Comparison of ENCODE assay signal across 21 cellular contexts in genomic region chr17:62780951-62781350, GRCh38. TPM values are rescaled to one million over a fixed set of nuclear protein-coding genes. Genes with fewer than 3 reads are reported as not detected.
DNase-seq lines count a peak whose midpoint lies in the region; ATAC-seq, FAIRE-seq and TF ChIP-seq lines count a peak whose summit lies in the region.
"Had no signal": no experiment of that assay in that cellular context is flagged by ENCODE, and none has a peak within 500 bp of the region (broad histone marks: within the 10 kb centered on the region; RNA-seq: fewer than 3 reads in every experiment).

No MANE protein-coding gene starts in this region.

- no peaks in the 10 kb centered on the region for H4K20me1 ChIP-seq in GM23338 (replicated peaks; ENCODE audit: insufficient read depth)
- no peaks in the 10 kb centered on the region for H4K20me1 ChIP-seq in keratinocyte (ENCODE audit: control insufficient read depth, extremely low read depth, insufficient read depth, low read length)

- TF ChIP-seq EP300 in stomach (IDR thresholded peaks at IDR 0.05) = no peak

- intact Hi-C loops in stomach (cut with DNase I; ENCODE audit: low total_unique reads) = no loop called here

- ATAC-seq in GM23338 = no peak
- no peak for ATAC-seq in HG02973 (IDR thresholded peaks at IDR 0.05; ENCODE audit: unreplicated experiment)
- ATAC-seq: effector memory CD8-positive, alpha-beta T cell; mucosa of descending colon; right cardiac atrium had no signal

- H3K27me3 Mint-ChIP-seq in GM23338 (ENCODE audit: insufficient read depth, low read depth, poor library complexity) = peaks cover 6% of the 10 kb centered on the region

- H3K36me3 Mint-ChIP-seq in GM23338 (ENCODE audit: low read depth) = peaks cover 7% of the 10 kb centered on the region; the same call in 1 of the 3 replicates

- dilution Hi-C loops in keratinocyte (cut with MboI; ENCODE audit: extremely low pct_ligation_motif_present, low sequenced_read_pairs) = no loop called here

- H3K27ac ChIP-seq in GM23338 (ENCODE audit: low read depth) (no peak overlapping the region), keratinocyte (ENCODE audit: control insufficient read depth, insufficient read depth, low read length) (peak overlapping the region; percentile 6), stomach (peak overlapping the region in 4 of 5 donors; percentile 29 to 76 (median 54))
- H3K27ac ChIP-seq: adrenal gland, KMS-11 had no signal

- H3K27ac Mint-ChIP-seq in GM23338 = no peak overlapping the region
- H3K27ac Mint-ChIP-seq: effector memory CD8-positive, alpha-beta T cell had no signal

- H3F3A ChIP-seq in GM23338 (replicated peaks; ENCODE audit: low read depth) = no peaks in the 10 kb centered on the region

- 0 out of 2 replicates have a peak overlapping the region, but pooled peaks have one; percentile 14 for H2AFZ ChIP-seq in GM23338
- no peak overlapping the region for H2AFZ ChIP-seq in keratinocyte (ENCODE audit: control insufficient read depth, low read length)
- H2AFZ ChIP-seq: hepatocyte had no signal

- 79 to 97% (median 90%) methylated on average over 6 of the region's 6 CpGs for WGBS in stomach, 5 donors

- peaks cover 13% of the 10 kb centered on the region; the same call in 2 of the 3 replicates for H3K9me3 Mint-ChIP-seq in GM23338

- no peaks in the 10 kb centered on the region for H3K79me2 ChIP-seq in GM23338 (replicated peaks; ENCODE audit: insufficient read depth)
- no peaks in the 10 kb centered on the region for H3K79me2 ChIP-seq in keratinocyte (ENCODE audit: control insufficient read depth, insufficient read depth, low read length)
- H3K79me2 ChIP-seq: hepatocyte had no signal

- no peak for FAIRE-seq in keratinocyte (lab: Jason Lieb, UNC)
- FAIRE-seq: GM19239, kidney had no signal

- no peak for TF ChIP-seq CTCF in GM23338 (conservative IDR thresholded peaks at IDR 0.05; ENCODE audit: low read depth in 2 of 2)
- no peak for TF ChIP-seq CTCF in keratinocyte (optimal IDR thresholded peaks at IDR 0.05 in 1 of 3, IDR thresholded peaks at IDR 0.05 in 1 of 3, conservative IDR thresholded peaks at IDR 0.05 in 1 of 3; ENCODE audit: extremely low read depth in 1 of 3, insufficient read depth in 2 of 3, low read length in 3 of 3)
- TF ChIP-seq CTCF in stomach (IDR thresholded peaks at IDR 0.05) = no peak

- H3K4me1 ChIP-seq in GM23338 (ENCODE audit: insufficient read depth) (no peaks in the 10 kb centered on the region), keratinocyte (ENCODE audit: control insufficient read depth, extremely low read depth, insufficient read depth, low read length) (peaks cover 41% of the 10 kb centered on the region), stomach (peaks cover 6 to 31% (median 13%) of the 10 kb centered on the region in 4 donors)
- H3K4me1 ChIP-seq: adrenal gland had no signal

- no peak for DNase-seq in GM23338 (ENCODE audit: low spot score)
- DNase-seq in astrocyte of the hippocampus (ENCODE audit: low read depth, low spot score) = peak; percentile 75
- no peak for DNase-seq in keratinocyte (ENCODE audit: low read depth, low spot score)
- no peak for DNase-seq in stomach
- no peak for DNase-seq in SHP77 (lab: John Stamatoyannopoulos, UW)
- DNase-seq in GF-D8 (lab: John Stamatoyannopoulos, UW) = no peak
- DNase-seq in COLO829 (ENCODE audit: low spot score) = no peak
- DNase-seq: effector memory CD8-positive, alpha-beta T cell; H7; mucosa of descending colon; NCI-H1105; right cardiac atrium; SK-N-SH; stimulated activated naive CD4-positive, alpha-beta T cell treated with Interleukin-2 at 50 U/mL for 16 hours; T-helper 9 cell had no signal

- no peak overlapping the region for H3K9ac ChIP-seq in keratinocyte (ENCODE audit: control insufficient read depth, extremely low read depth, insufficient read depth, low read length)
- H3K9ac ChIP-seq: KMS-11, SK-N-SH had no signal

- peaks cover 8% of the 10 kb centered on the region for H3K4me1 Mint-ChIP-seq in GM23338

- H3K9me3 ChIP-seq in keratinocyte (ENCODE audit: control insufficient read depth, low read depth, low read length) (no peaks in the 10 kb centered on the region), stomach (peaks cover 0 to 9% (median 2%) of the 10 kb centered on the region in 4 donors)
- H3K9me3 ChIP-seq: adrenal gland, SK-N-SH had no signal

- no peak overlapping the region for H3K4me2 ChIP-seq in GM23338
- no peak overlapping the region for H3K4me2 ChIP-seq in keratinocyte (ENCODE audit: control insufficient read depth, extremely low read depth, insufficient read depth, low read depth, low read length)
- H3K4me2 ChIP-seq: hepatocyte, KMS-11, SK-N-SH had no signal

- H3K4me3 Mint-ChIP-seq in GM23338 = no peak overlapping the region
- H3K4me3 Mint-ChIP-seq: effector memory CD8-positive, alpha-beta T cell had no signal

- no peak overlapping the region for H3K4me3 ChIP-seq in GM23338
- no peak overlapping the region for H3K4me3 ChIP-seq in keratinocyte (ENCODE audit: control insufficient read depth in 2 of 3, extremely low read depth in 1 of 3, insufficient read depth in 2 of 3, low read depth in 1 of 3, low read length in 3 of 3)
- H3K4me3 ChIP-seq in stomach = no peak overlapping the region
- H3K4me3 ChIP-seq: adrenal gland, hepatocyte, mucosa of descending colon had no signal

- H3K36me3 ChIP-seq in GM23338 (ENCODE audit: insufficient read depth) (no peaks in the 10 kb centered on the region), keratinocyte (ENCODE audit: control insufficient read depth in 2 of 2, extremely low read depth in 1 of 2, insufficient read depth in 2 of 2, low read length in 2 of 2) (no peaks in the 10 kb centered on the region), stomach (no peaks in the 10 kb centered on the region)
- H3K36me3 ChIP-seq: adrenal gland had no signal

- H3K27me3 ChIP-seq in GM23338 (ENCODE audit: insufficient read depth) = no peaks in the 10 kb centered on the region
- H3K27me3 ChIP-seq in keratinocyte (ENCODE audit: control insufficient read depth, extremely low read depth, insufficient read depth, low read length) = no peaks in the 10 kb centered on the region
- no peaks in the 10 kb centered on the region for H3K27me3 ChIP-seq in stomach
- H3K27me3 ChIP-seq: adrenal gland, hepatocyte had no signal

- no peaks in the 10 kb centered on the region for H3K9me2 ChIP-seq in GM23338 (ENCODE audit: insufficient read depth)
- H3K9me2 ChIP-seq: SK-N-SH had no signal

- TF ChIP-seq POLR2A in stomach (IDR thresholded peaks at IDR 0.05) = no peak

- no peaks in the 10 kb centered on the region for H3K9me1 ChIP-seq in keratinocyte (ENCODE audit: control insufficient read depth, extremely low read depth, insufficient read depth, low read length)

TF ChIP-seq in GM23338, 12 proteins besides CTCF, POLR2A, EP300 and RAD21:
- TF ChIP-seq NANOG (IDR thresholded peaks at IDR 0.05; ENCODE audit: borderline replicate concordance) (no peak), ZNF114 (CRISPR knock-in tag; IDR thresholded peaks at IDR 0.05) (no peak), CREB1 (CRISPR knock-in tag; IDR thresholded peaks at IDR 0.05; ENCODE audit: low read depth) (no peak)

RNA-seq across cellular contexts. Expression of gene MARCHF10, which starts 27.2 kb away (rescaled TPM):
- not detected in 2 replicates for total RNA-seq in GM23338 (2014; rRNA removed; shearing (Covaris generic))
- 0.50 and 0.59 TPM in 2 replicates for polyA plus RNA-seq in GM23338 (2016; fragmentation: Nextera tagmentation; extraction: Ambion mirVana)
- polyA plus RNA-seq in keratinocyte = not detected in 3 replicates
- not detected for polyA plus RNA-seq in keratinocyte (2011; ENCODE audit: low read depth)
- polyA plus RNA-seq in keratinocyte (2011; cell fraction: cytosol; rRNA removed) = not detected in 2 replicates
- not detected in 2 replicates for polyA plus RNA-seq in keratinocyte (2011; cell fraction: nucleus; rRNA removed)
- not detected in 2 replicates for polyA plus RNA-seq in keratinocyte (2012; ENCODE audit: low replicate concordance)
- polyA minus RNA-seq in keratinocyte = not detected in 3 replicates
- polyA minus RNA-seq in keratinocyte (2011; cell fraction: cytosol; rRNA and poly(A)+ RNA removed) = not detected
- not detected in 2 replicates for polyA minus RNA-seq in keratinocyte (2011; cell fraction: nucleus; rRNA and poly(A)+ RNA removed)
- under 1 TPM in 1 of 5 donors, not detected in 4; 0.89 TPM for total RNA-seq in stomach
- polyA plus RNA-seq in stomach = under 1 TPM in 1 of 3 donors, not detected in 2; 0.31 TPM
- total RNA-seq: adrenal gland, hepatocyte, right cardiac atrium had no signal
- polyA plus RNA-seq: hepatocyte had no signal
